In the genomic region with DNA sequence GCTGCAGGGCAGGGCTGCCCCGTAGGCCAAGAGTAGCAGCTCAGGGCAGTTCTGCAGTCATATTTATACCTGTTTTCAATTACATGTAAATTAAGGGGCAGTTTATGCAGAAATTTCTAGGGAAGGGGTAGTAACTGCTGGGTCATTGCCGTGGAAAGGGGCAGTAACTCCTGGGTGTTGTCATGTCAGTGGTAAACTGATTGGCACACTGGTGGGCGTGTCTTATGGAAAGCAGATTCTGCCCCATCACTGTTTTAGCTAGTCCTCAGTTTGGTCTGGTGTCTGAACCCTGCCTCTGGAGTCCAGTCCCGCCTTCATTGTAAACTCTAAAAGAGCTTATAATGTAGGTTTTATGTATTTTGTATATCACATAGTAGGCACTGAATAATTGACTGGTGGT, we compare ENCODE assay signal across 27 cellular contexts.
"Had no signal": no experiment of that assay in that cellular context is flagged by ENCODE, and none has a peak within 500 bp of the region (broad histone marks: within the 10 kb centered on the region; RNA-seq: fewer than 3 reads in every experiment).

No MANE protein-coding gene starts in this region.

- H3K27ac Mint-ChIP-seq: activated CD8-positive, alpha-beta T cell treated with anti-CD3 and anti-CD28 coated beads, Interleukin-2, amount 10 ng/mL, durations not matched to agents 7 days and 5 days; activated naive CD4-positive, alpha-beta T cell treated with anti-CD3 and anti-CD28 coated beads, Interleukin-2, amount 50 U/mL, for 72 hours; activated T-helper 1 cell treated with anti-CD3 and anti-CD28 coated beads, Interleukin-12 subunit alpha, Interleukin-12 subunit beta, Interleukin-2, Interleukin-4 antibody, amounts not matched to agents 30 ng/mL and 10 ng/mL and 1 ng/mL, durations not matched to agents 14 hours and 24 hours and 36 hours; natural killer cell; progenitor cell of endocrine pancreas; stimulated activated naive B cell treated with anti-CD40 and anti-IgM and Interleukin-4, amounts not matched to agents 10 μg/mL and 1 μg/mL and 100 μg/mL, for 72 hours; T-helper 1 cell treated with Interleukin-12 subunit alpha and Interleukin-12 subunit beta and Interleukin-4 antibody, amounts not matched to agents 30 μg/mL and 1 μg/mL, for 36 hours had no signal

- H3K4me3 Mint-ChIP-seq: activated CD8-positive, alpha-beta T cell treated with anti-CD3 and anti-CD28 coated beads, Interleukin-2, amount 10 ng/mL, durations not matched to agents 7 days and 5 days; activated T-helper 1 cell treated with anti-CD3 and anti-CD28 coated beads, Interleukin-12 subunit alpha, Interleukin-12 subunit beta, Interleukin-2, Interleukin-4 antibody, amounts not matched to agents 30 ng/mL and 10 ng/mL and 1 ng/mL, durations not matched to agents 14 hours and 24 hours and 36 hours; brain; natural killer cell; stimulated activated naive B cell treated with anti-CD40 and anti-IgM and Interleukin-4, amounts not matched to agents 10 μg/mL and 1 μg/mL and 100 μg/mL, for 72 hours; T-helper 1 cell treated with Interleukin-12 subunit alpha and Interleukin-12 subunit beta and Interleukin-4 antibody, amounts not matched to agents 30 μg/mL and 1 μg/mL, for 36 hours had no signal

- H3K27me3 ChIP-seq: esophagus muscularis mucosa, gastrocnemius medialis, sigmoid colon, transverse colon, vagina had no signal

- ATAC-seq: activated CD8-positive, alpha-beta T cell treated with anti-CD3 and anti-CD28 coated beads, Interleukin-2, amount 10 ng/mL, durations not matched to agents 7 days and 5 days; activated naive CD4-positive, alpha-beta T cell treated with anti-CD3 and anti-CD28 coated beads, Interleukin-2, amount 50 U/mL, for 72 hours; gastrocnemius medialis; left lobe of liver; lower lobe of right lung; natural killer cell; stimulated activated naive B cell treated with anti-CD40 and anti-IgM and Interleukin-4, amounts not matched to agents 10 μg/mL and 1 μg/mL and 100 μg/mL, for 72 hours had no signal

- H3K4me3 ChIP-seq: esophagus muscularis mucosa, gastrocnemius medialis, lower lobe of right lung, sigmoid colon, smooth muscle cell, transverse colon, vagina had no signal

- H3K9me3 Mint-ChIP-seq: activated naive CD4-positive, alpha-beta T cell treated with anti-CD3 and anti-CD28 coated beads, Interleukin-2, amount 50 U/mL, for 72 hours; activated T-helper 1 cell treated with anti-CD3 and anti-CD28 coated beads, Interleukin-12 subunit alpha, Interleukin-12 subunit beta, Interleukin-2, Interleukin-4 antibody, amounts not matched to agents 30 ng/mL and 10 ng/mL and 1 ng/mL, durations not matched to agents 14 hours and 24 hours and 36 hours; natural killer cell; stimulated activated naive B cell treated with anti-CD40 and anti-IgM and Interleukin-4, amounts not matched to agents 10 μg/mL and 1 μg/mL and 100 μg/mL, for 72 hours; T-helper 1 cell treated with Interleukin-12 subunit alpha and Interleukin-12 subunit beta and Interleukin-4 antibody, amounts not matched to agents 30 μg/mL and 1 μg/mL, for 36 hours had no signal

- H3K27ac ChIP-seq: esophagus muscularis mucosa, gastrocnemius medialis, lower lobe of right lung, transverse colon, vagina had no signal

- H3K9me3 ChIP-seq: esophagus muscularis mucosa, gastrocnemius medialis, lower lobe of right lung, sigmoid colon, transverse colon, vagina had no signal

- DNase-seq: activated CD4-positive, alpha-beta T cell treated with anti-CD3 and anti-CD28 coated beads, Interleukin-2, amount 50 U/mL, for 1 hour; activated CD4-positive, CD25-positive, alpha-beta regulatory T cell treated with anti-CD3 and anti-CD28 coated beads, Interleukin-2, amount 50 U/mL, for 72 hours; activated CD8-positive, alpha-beta T cell treated with anti-CD3 and anti-CD28 coated beads, Interleukin-2, amount 10 ng/mL, durations not matched to agents 7 days and 5 days; activated gamma-delta T cell; aorta; dermis blood vessel endothelial cell; effector memory CD4-positive, alpha-beta T cell; gastrocnemius medialis; head of caudate nucleus; hypothalamus; lower lobe of right lung; natural killer cell; retina; sigmoid colon; stimulated activated CD4-positive, alpha-beta T cell treated with anti-CD3 and anti-CD28 coated beads, Interleukin-2, amount 100 ng/mL, for 48 hours; stimulated activated CD8-positive, alpha-beta memory T cell treated with anti-CD3 and anti-CD28 coated beads, Interleukin-4, amount 100 ng/mL, for 48 hours; stimulated activated naive B cell treated with anti-CD40 and anti-IgM and Interleukin-4, amounts not matched to agents 10 μg/mL and 1 μg/mL and 100 μg/mL, for 72 hours; transverse colon had no signal

- H3K36me3 ChIP-seq: esophagus muscularis mucosa, gastrocnemius medialis, lower lobe of right lung, sigmoid colon, transverse colon, vagina had no signal

- H3K36me3 Mint-ChIP-seq: natural killer cell had no signal

- H3K27me3 Mint-ChIP-seq: brain; progenitor cell of endocrine pancreas; stimulated activated naive B cell treated with anti-CD40 and anti-IgM and Interleukin-4, amounts not matched to agents 10 μg/mL and 1 μg/mL and 100 μg/mL, for 72 hours had no signal
